In genomic region chr5:169636477-169637084, GRCh38 we compare ENCODE assay signal across 10 cellular contexts. TPM values are rescaled to one million over a fixed set of nuclear protein-coding genes. Genes with fewer than 3 reads are reported as not detected.
DNase-seq lines count a peak whose midpoint lies in the region; ATAC-seq and TF ChIP-seq lines count a peak whose summit lies in the region.
"Had no signal": no experiment of that assay in that cellular context is flagged by ENCODE, and none has a peak within 500 bp of the region (broad histone marks: within the 10 kb centered on the region; RNA-seq: fewer than 3 reads in every experiment).

No MANE protein-coding gene starts in this region.

- H3K9me3 ChIP-seq in CD4-positive, alpha-beta T cell (ENCODE audit: control insufficient read depth, low read length): no peaks in the 10 kb centered on the region
- H3K9me3 ChIP-seq: mucosa of descending colon had no signal

- no peaks in the 10 kb centered on the region for H3K27me3 Mint-ChIP-seq in CD4-positive, alpha-beta T cell
- H3K27me3 Mint-ChIP-seq in IgD-negative memory B cell (no peaks in the 10 kb centered on the region), nephron progenitor cell (ENCODE audit: low read depth, poor library complexity) (peaks cover 64% of the 10 kb centered on the region), HFFc6 (ENCODE audit: insufficient read depth) (no peaks in the 10 kb centered on the region)

- ATAC-seq in CD4-positive, alpha-beta T cell (ENCODE audit: poor library complexity): no peak
- no peak for ATAC-seq in HG03520 (IDR thresholded peaks at IDR 0.05; ENCODE audit: unreplicated experiment)
- ATAC-seq in GM19455 (IDR thresholded peaks at IDR 0.05; ENCODE audit: unreplicated experiment): no peak

- peaks cover 45% of the 10 kb centered on the region for H3K36me3 Mint-ChIP-seq in CD4-positive, alpha-beta T cell (ENCODE audit: low read depth)
- H3K36me3 Mint-ChIP-seq in IgD-negative memory B cell: peaks cover 4% of the 10 kb centered on the region
- no peaks in the 10 kb centered on the region for H3K36me3 Mint-ChIP-seq in nephron progenitor cell (ENCODE audit: low read depth)
- H3K36me3 Mint-ChIP-seq in HFFc6 (ENCODE audit: low read depth): peaks cover 39% of the 10 kb centered on the region

- TF ChIP-seq CTCF in CD4-positive, alpha-beta T cell (IDR thresholded peaks at IDR 0.05): no peak
- TF ChIP-seq CTCF in choroid plexus epithelial cell (conservative IDR thresholded peaks at IDR 0.05; ENCODE audit: low read depth, low read length): no peak
- TF ChIP-seq CTCF in nephron progenitor cell (IDR thresholded peaks at IDR 0.05): no peak
- TF ChIP-seq CTCF in HFFc6 (IDR thresholded peaks at IDR 0.05): no peak

- H3K4me1 Mint-ChIP-seq in CD4-positive, alpha-beta T cell (ENCODE audit: low read depth): peaks cover 54% of the 10 kb centered on the region
- H3K4me1 Mint-ChIP-seq in IgD-negative memory B cell (peaks cover 28 to 35% (median 33%) of the 10 kb centered on the region in 3 donors), nephron progenitor cell (peaks cover 4% of the 10 kb centered on the region), HFFc6 (ENCODE audit: low read depth) (peaks cover 29% of the 10 kb centered on the region)

- peak overlapping the region; percentile 95 for H3K4me3 Mint-ChIP-seq in CD4-positive, alpha-beta T cell
- H3K4me3 Mint-ChIP-seq in IgD-negative memory B cell (peak overlapping the region; percentile 81 to 97 (median 92)), nephron progenitor cell (peak overlapping the region; percentile 76), HFFc6 (no peak overlapping the region)

- H3K27me3 ChIP-seq in CD4-positive, alpha-beta T cell (ENCODE audit: control insufficient read depth, insufficient read depth, low read length): no peaks in the 10 kb centered on the region

- CTCF ChIA-PET in CD4-positive, alpha-beta T cell (lab: Charles Lee): no interaction called here

- peak overlapping the region; percentile 50 for H3K4me3 ChIP-seq in choroid plexus epithelial cell (ENCODE audit: low read depth, low read length)

- H3K9me3 Mint-ChIP-seq in CD4-positive, alpha-beta T cell: peaks cover 5% of the 10 kb centered on the region
- H3K9me3 Mint-ChIP-seq in IgD-negative memory B cell (peaks cover 0 to 9% (median 3%) of the 10 kb centered on the region in 3 donors), nephron progenitor cell (peaks cover 32% of the 10 kb centered on the region), HFFc6 (peaks cover 36% of the 10 kb centered on the region)

- intact Hi-C loops in CD4-positive, alpha-beta T cell (cut with DNase I, micrococcal nuclease): loop anchor here (1.0 to 5.0 kb wide), 3 partner anchors 50 to 1054 kb away; partner anchors contain the start of gene SPDL1 (in 1 of the 2)

- DNase-seq in CD4-positive, alpha-beta T cell: no peak
- no peak for DNase-seq in choroid plexus epithelial cell (ENCODE audit: low read depth)
- DNase-seq in nephron progenitor cell: no peak
- no peak for DNase-seq in HFFc6
- no peak for DNase-seq in HUDEP-2 (lab: John Stamatoyannopoulos, UW; ENCODE audit: unreplicated experiment in 76 of 76)

- peak overlapping the region; percentile 80 for H3K27ac ChIP-seq in CD4-positive, alpha-beta T cell (ENCODE audit: low read depth, low read length)
- H3K27ac ChIP-seq: RWPE1 had no signal

- POLR2A ChIA-PET in CD4-positive, alpha-beta T cell (lab: Charles Lee): interaction anchor here (0.6 to 2.3 kb wide), 3 partner anchors 17 to 290 kb away, joined by 3 to 36 read pairs (median 3); partner anchors contain the start of gene SPDL1

- peak overlapping the region; percentile 97 for H3K27ac Mint-ChIP-seq in CD4-positive, alpha-beta T cell
- peak overlapping the region; percentile 76 to 93 (median 81) for H3K27ac Mint-ChIP-seq in IgD-negative memory B cell
- H3K27ac Mint-ChIP-seq in nephron progenitor cell: no peak overlapping the region
- H3K27ac Mint-ChIP-seq in HFFc6: no peak overlapping the region

RNA-seq across cellular contexts. Expression of gene DOCK2, which starts 0.5 kb away (rescaled TPM):
- 100 to 1,000 TPM; 220 to 229 TPM for total RNA-seq in CD4-positive, alpha-beta T cell
- 114 TPM for polyA plus RNA-seq in IgD-negative memory B cell
- total RNA-seq in HFFc6 (2021; fragmentation: NEBNext Ultra II Directional; extraction: Animal tissue kit (Norgen Biotek cat#: 25700)): 1 to 10 TPM; 1.4 to 6.5 (median 3.0) TPM

RNA-seq across cellular contexts. Expression of gene SPDL1, which starts 53.0 kb away (rescaled TPM):
- 1 to 10 TPM; 4.3 to 5.6 TPM for total RNA-seq in CD4-positive, alpha-beta T cell
- 7.9 TPM for polyA plus RNA-seq in IgD-negative memory B cell
- 100 to 1,000 TPM in 2 of 6 experiments, 10 to 100 TPM in 4; 68.8 to 121 (median 74.4) TPM for total RNA-seq in HFFc6 (2021; fragmentation: NEBNext Ultra II Directional; extraction: Animal tissue kit (Norgen Biotek cat#: 25700))

Comparison
In these comparisons a context has a peak if more than half of its experiments do, and no peak if none do; other contexts are left out.
1. H3K27ac Mint-ChIP-seq: peak in CD4-positive, alpha-beta T cell (single experiment) and IgD-negative memory B cell (3 of 3); none in nephron progenitor cell (single experiment) and HFFc6 (single experiment).
2. RNA of gene DOCK2, which starts 0.5 kb away (total RNA-seq): 220 to 229 TPM in CD4-positive, alpha-beta T cell; 1.4 to 6.5 TPM in HFFc6; every median in the first group is over 10 times any median in the second.
3. RNA of gene SPDL1, which starts 53.0 kb away (total RNA-seq): 68.8 to 121 TPM in HFFc6; 4.3 to 5.6 TPM in CD4-positive, alpha-beta T cell; every median in the first group is over 10 times any median in the second.